Comparison of ENCODE assay signal across 8 cellular contexts in the genomic region with DNA sequence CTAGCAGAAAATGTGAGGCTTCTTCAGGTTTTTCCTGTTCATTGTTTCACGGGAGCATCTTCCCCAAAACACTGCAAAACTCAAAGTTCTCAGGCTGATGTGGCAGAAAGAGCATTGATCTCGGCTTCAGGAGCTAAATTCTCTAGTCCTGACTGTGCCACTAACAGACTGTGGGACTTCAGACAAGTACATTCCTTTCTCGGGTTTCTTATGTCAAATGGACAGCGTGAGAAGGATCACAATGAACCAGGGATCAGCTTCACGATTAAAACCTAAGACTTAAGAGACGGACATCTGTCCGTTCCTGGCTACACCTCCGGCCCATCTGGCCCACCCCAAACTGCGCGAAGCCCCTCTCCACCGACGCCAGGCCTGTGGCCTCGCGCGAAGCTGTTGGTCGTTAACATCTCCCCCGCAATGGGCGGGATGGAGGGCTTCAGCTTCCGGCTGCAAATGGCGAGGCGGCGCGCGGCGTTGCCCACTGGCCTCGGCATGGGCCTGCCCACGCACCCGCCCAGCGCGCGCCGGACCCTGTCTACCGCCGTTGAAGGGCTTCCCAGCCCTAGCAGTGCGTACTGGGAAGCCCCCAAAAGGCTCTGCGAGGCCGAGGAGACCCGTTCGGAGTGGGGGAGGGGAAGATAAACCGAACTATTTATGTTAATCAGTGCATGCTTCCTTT. TPM values are rescaled to one million over a fixed set of nuclear protein-coding genes. Genes with fewer than 3 reads are reported as not detected.
DNase-seq lines count a peak whose midpoint lies in the region; ATAC-seq and TF ChIP-seq lines count a peak whose summit lies in the region.

No MANE protein-coding gene starts in this region.

- H3K9me3 ChIP-seq in Peyer's patch (no peaks in the 10 kb centered on the region), mucosa of rectum (ENCODE audit: control insufficient read depth in 2 of 2, low read length in 2 of 2) (no peaks in the 10 kb centered on the region), tibial nerve (no peaks in the 10 kb centered on the region)

- peak overlapping the region; percentile 96 to 99 (median 98) for H3K27ac ChIP-seq in Peyer's patch
- peak overlapping the region; percentile 98 to 99 for H3K27ac ChIP-seq in mucosa of rectum (ENCODE audit: low read depth in 2 of 2, low read length in 2 of 2)
- peak overlapping the region; percentile 91 to 100 (median 98) for H3K27ac ChIP-seq in tibial nerve

- H3K4me1 ChIP-seq in Peyer's patch: peaks cover 0 to 16% (median 5%) of the 10 kb centered on the region in 4 donors
- H3K4me1 ChIP-seq in mucosa of rectum (ENCODE audit: control insufficient read depth in 2 of 2, insufficient read depth in 2 of 2, low read length in 2 of 2): peaks cover 3 to 17% of the 10 kb centered on the region in 2 donors
- H3K4me1 ChIP-seq in tibial nerve: peaks cover 0 to 44% (median 14%) of the 10 kb centered on the region in 4 donors

- no peaks in the 10 kb centered on the region for H3K36me3 ChIP-seq in Peyer's patch
- H3K36me3 ChIP-seq in mucosa of rectum (ENCODE audit: control insufficient read depth in 2 of 2, insufficient read depth in 2 of 2, low read length in 2 of 2): no peaks in the 10 kb centered on the region
- no peaks in the 10 kb centered on the region for H3K36me3 ChIP-seq in tibial nerve

- ATAC-seq in Right ventricle myocardium inferior (peak; percentile 71), HG02943 (IDR thresholded peaks at IDR 0.05; ENCODE audit: low read depth, unreplicated experiment) (peak; percentile 39)

- H3K27me3 ChIP-seq in Peyer's patch (no peaks in the 10 kb centered on the region), mucosa of rectum (ENCODE audit: control insufficient read depth in 2 of 2, insufficient read depth in 2 of 2, low read length in 2 of 2) (no peaks in the 10 kb centered on the region), tibial nerve (no peaks in the 10 kb centered on the region)

- 3 to 12% methylated on average over 9 to 34 of the region's 40 CpGs for WGBS in tibial nerve, 2 donors

- DNase-seq in Right ventricle myocardium inferior (ENCODE audit: missing footprints) (peak; percentile 90), cardiac septum (ENCODE audit: low spot score) (no peak), Peyer's patch (peak in 1 of 3 donors; percentile 86), ecto neural progenitor cell (ENCODE audit: low spot score) (peak; percentile 97), tibial nerve (ENCODE audit: low spot score in 2 of 2) (peak in 1 of 2 donors; percentile 55), GDM1 (lab: John Stamatoyannopoulos, UW) (no peak)

- TF ChIP-seq POLR2A in Peyer's patch (IDR thresholded peaks at IDR 0.05) (peak in 1 of 2 donors; percentile 7), tibial nerve (IDR thresholded peaks at IDR 0.05) (peak; percentile 22 to 53)

- intact Hi-C loops in Right ventricle myocardium inferior (cut with DNase I): loop anchor here (2.0 to 10.0 kb wide), 2 partner anchors 180 to 566 kb away; a partner anchor contains a TSS
- intact Hi-C loops in cardiac septum (cut with DNase I): no loop called here

- peak overlapping the region; percentile 73 to 91 (median 78) for H3K4me3 ChIP-seq in Peyer's patch
- peak overlapping the region; percentile 82 to 95 for H3K4me3 ChIP-seq in mucosa of rectum (ENCODE audit: low read length in 2 of 2)
- H3K4me3 ChIP-seq in tibial nerve: peak overlapping the region; percentile 82 to 89 (median 87)

- peak overlapping the region; percentile 92 to 95 for H3K9ac ChIP-seq in mucosa of rectum (ENCODE audit: low read depth in 1 of 2, low read length in 2 of 2)

- peak in 1 of 2 donors; percentile 95 for TF ChIP-seq EP300 in tibial nerve (IDR thresholded peaks at IDR 0.05)

- TF ChIP-seq CTCF in Peyer's patch (IDR thresholded peaks at IDR 0.05) (no peak), tibial nerve (IDR thresholded peaks at IDR 0.05) (no peak)

RNA-seq across cellular contexts. Expression of a gene that starts 0.5 kb away (rescaled TPM):
- 21.5 TPM for total RNA-seq in Right ventricle myocardium inferior
- 26.7 TPM for total RNA-seq in cardiac septum
- 10 to 100 TPM in 3 of 4 donors, 1 to 10 TPM in 1; 8.2 to 25.6 (median 16.0) TPM for total RNA-seq in Peyer's patch
- 10 to 100 TPM; 25.9 to 52.7 (median 38.3) TPM for total RNA-seq in tibial nerve

RNA-seq across cellular contexts. Expression of a gene that starts 55.4 kb away (rescaled TPM):
- total RNA-seq in Right ventricle myocardium inferior: 19.6 TPM
- 31.0 TPM for total RNA-seq in cardiac septum
- total RNA-seq in Peyer's patch: 10 to 100 TPM; 17.8 to 50.3 (median 20.6) TPM
- total RNA-seq in tibial nerve: 10 to 100 TPM; 39.3 to 49.5 (median 41.1) TPM

Comparison
In these comparisons a context has a peak if more than half of its experiments do, and no peak if none do; other contexts are left out.
1. DNase-seq: peak in Right ventricle myocardium inferior (single experiment) and ecto neural progenitor cell (single experiment); none in cardiac septum (single experiment) and GDM1 (single experiment).
2. Peak in every context shown above with its lines, with median percentiles within 50 percentile points of each other: H3K27ac ChIP-seq and H3K4me3 ChIP-seq.